In the genomic region with DNA sequence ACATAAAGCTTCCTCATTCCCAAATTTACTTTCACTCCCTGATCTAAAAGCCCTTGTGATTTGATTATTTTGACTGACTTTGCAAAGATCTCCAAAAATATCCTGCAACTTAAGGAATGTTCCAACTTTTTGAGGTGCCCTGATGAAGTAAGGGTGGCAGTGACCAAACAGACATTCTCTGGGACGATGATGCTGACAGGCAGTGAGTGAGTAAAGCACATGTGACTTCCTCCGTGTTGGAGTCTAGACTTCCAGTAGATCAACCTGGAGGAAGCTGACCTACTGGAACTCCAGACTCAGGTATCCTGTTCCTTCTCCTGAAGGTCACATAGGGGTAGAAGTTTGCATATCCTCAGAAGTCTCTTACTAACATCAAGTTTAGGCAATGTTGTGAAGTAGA, we compare ENCODE assay signal across 12 cellular contexts. TPM values are rescaled to one million over a fixed set of nuclear protein-coding genes. Genes with fewer than 3 reads are reported as not detected.
DNase-seq lines count a peak whose midpoint lies in the region; ATAC-seq and TF ChIP-seq lines count a peak whose summit lies in the region.
"Had no signal": no experiment of that assay in that cellular context is flagged by ENCODE, and none has a peak within 500 bp of the region (broad histone marks: within the 10 kb centered on the region; RNA-seq: fewer than 3 reads in every experiment).

No MANE protein-coding gene starts in this region.

- no peaks in the 10 kb centered on the region for H3K36me3 ChIP-seq in KMS-11 (ENCODE audit: insufficient read depth)
- no peaks in the 10 kb centered on the region for H3K36me3 ChIP-seq in tibial artery
- peaks cover 0 to 12% (median 0%) of the 10 kb centered on the region in 3 donors for H3K36me3 ChIP-seq in tibial nerve
- H3K36me3 ChIP-seq in Karpas-422 (ENCODE audit: insufficient read depth, low read length): no peaks in the 10 kb centered on the region

- H3K9me2 ChIP-seq in Karpas-422 (replicated peaks; ENCODE audit: insufficient read depth, low read length): no peaks in the 10 kb centered on the region

- peak overlapping the region; percentile 61 for H3K27ac ChIP-seq in KMS-11
- peak overlapping the region; percentile 56 to 71 for H3K27ac ChIP-seq in tibial artery
- H3K27ac ChIP-seq in tibial nerve: peak overlapping the region in 1 of 4 donors; percentile 46
- H3K27ac ChIP-seq in Karpas-422 (ENCODE audit: low read length): no peak overlapping the region

- no peak for TF ChIP-seq POLR2A in tibial nerve (IDR thresholded peaks at IDR 0.05)

- TF ChIP-seq EP300 in tibial nerve (IDR thresholded peaks at IDR 0.05): no peak

- TF ChIP-seq CTCF in KMS-11 (conservative IDR thresholded peaks at IDR 0.05; ENCODE audit: low read depth, low read length) (no peak), choroid plexus epithelial cell (conservative IDR thresholded peaks at IDR 0.05; ENCODE audit: low read depth, low read length) (no peak), tibial artery (IDR thresholded peaks at IDR 0.05) (no peak), tibial nerve (IDR thresholded peaks at IDR 0.05) (no peak)

- peaks cover 31% of the 10 kb centered on the region for H3K4me1 ChIP-seq in KMS-11 (ENCODE audit: low read depth, poor library complexity, severe bottlenecking)
- peaks cover 0 to 23% (median 19%) of the 10 kb centered on the region in 4 donors for H3K4me1 ChIP-seq in tibial artery
- peaks cover 0 to 21% (median 12%) of the 10 kb centered on the region in 4 donors for H3K4me1 ChIP-seq in tibial nerve
- peaks cover 19% of the 10 kb centered on the region for H3K4me1 ChIP-seq in Karpas-422 (ENCODE audit: low read length)

- no peak for ATAC-seq in HG02610 (IDR thresholded peaks at IDR 0.05; ENCODE audit: unreplicated experiment)

- intact Hi-C loops in tibial artery (cut with DNase I; ENCODE audit: low total_unique reads): loop anchor here (10.0 kb wide), 1 partner anchor 656 kb away; the partner anchor contains the start of gene SUCO

- H2AFZ ChIP-seq in KMS-11 (ENCODE audit: low read depth): peak overlapping the region; percentile 74
- H2AFZ ChIP-seq in Karpas-422 (ENCODE audit: low read length): no peak overlapping the region

- H3K9me3 ChIP-seq in tibial artery (no peaks in the 10 kb centered on the region), tibial nerve (no peaks in the 10 kb centered on the region), Karpas-422 (ENCODE audit: low read length) (no peaks in the 10 kb centered on the region)

- peak; percentile 21 for DNase-seq in choroid plexus epithelial cell (ENCODE audit: low read depth)
- DNase-seq in lung microvascular endothelial cell (ENCODE audit: low read depth in 2 of 2): peak; percentile 56 to 77
- no peak for DNase-seq in tibial artery
- no peak for DNase-seq in tibial nerve (ENCODE audit: low spot score in 2 of 2)
- DNase-seq in Karpas-422: no peak
- DNase-seq: activated CD4-positive, alpha-beta T cell treated with anti-CD3 and anti-CD28 coated beads, Interleukin-2, amount 50 U/mL, for 48 hours; activated naive CD4-positive, alpha-beta T cell; cortex of kidney; stimulated activated CD4-positive, alpha-beta T cell treated with anti-CD3 and anti-CD28 coated beads, Interleukin-4, amount 100 ng/mL, for 4 hours had no signal

- peak overlapping the region; percentile 43; the same call in 1 of the 2 replicates for H3K9ac ChIP-seq in KMS-11
- H3K9ac ChIP-seq in Karpas-422 (ENCODE audit: low read length): no peak overlapping the region
- H3K9ac ChIP-seq: parathyroid adenoma had no signal

- H3K4me3 ChIP-seq in KMS-11 (IDR thresholded peaks at IDR 0.05; ENCODE audit: insufficient read depth, low read depth, low read length) (no peak overlapping the region), choroid plexus epithelial cell (ENCODE audit: low read depth, low read length) (no peak overlapping the region), tibial artery (no peak overlapping the region), tibial nerve (no peak overlapping the region), Karpas-422 (ENCODE audit: low read length) (no peak overlapping the region)

- H3K27me3 ChIP-seq in KMS-11 (ENCODE audit: insufficient read depth, low read depth) (no peaks in the 10 kb centered on the region), tibial artery (no peaks in the 10 kb centered on the region), tibial nerve (no peaks in the 10 kb centered on the region), Karpas-422 (ENCODE audit: low read length) (no peaks in the 10 kb centered on the region)

- H3K4me2 ChIP-seq in KMS-11: peak overlapping the region; percentile 62
- H3K4me2 ChIP-seq in Karpas-422 (ENCODE audit: low read depth, low read length, poor library complexity, severe bottlenecking): no peak overlapping the region

- H3K79me2 ChIP-seq in KMS-11 (ENCODE audit: insufficient read depth, low read depth) (no peaks in the 10 kb centered on the region), Karpas-422 (ENCODE audit: low read length) (no peaks in the 10 kb centered on the region)
- H3K79me2 ChIP-seq: parathyroid adenoma had no signal

- WGBS in tibial nerve, 2 donors: 50 to 60% methylated on average over 2 of the region's 2 CpGs

- no peaks in the 10 kb centered on the region for H4K20me1 ChIP-seq in KMS-11 (ENCODE audit: insufficient read depth)
- no peaks in the 10 kb centered on the region for H4K20me1 ChIP-seq in Karpas-422 (ENCODE audit: insufficient read depth, low read depth, low read length)

RNA-seq across cellular contexts. Expression of gene TNFSF4, which starts 16.1 kb away (rescaled TPM):
- total RNA-seq in lung microvascular endothelial cell (1.4 and 7.0 TPM in 2 replicates), tibial nerve (1 to 10 TPM in 3 of 4 donors, under 1 TPM in 1; 0.87 to 5.1 (median 1.4) TPM)
- total RNA-seq in Karpas-422 (2014; rRNA removed; shearing (Covaris generic); ENCODE audit: low replicate concordance): 0.26 and 1.2 TPM in 2 replicates

Comparison
In these comparisons a context has a peak if more than half of its experiments do, and no peak if none do; other contexts are left out.
1. DNase-seq: peak in choroid plexus epithelial cell (single experiment) and lung microvascular endothelial cell (2 of 2); none in tibial artery (0 of 2), tibial nerve (0 of 2) and Karpas-422 (single experiment).